Comparison of ENCODE assay signal across 9 cellular contexts in the genomic region with DNA sequence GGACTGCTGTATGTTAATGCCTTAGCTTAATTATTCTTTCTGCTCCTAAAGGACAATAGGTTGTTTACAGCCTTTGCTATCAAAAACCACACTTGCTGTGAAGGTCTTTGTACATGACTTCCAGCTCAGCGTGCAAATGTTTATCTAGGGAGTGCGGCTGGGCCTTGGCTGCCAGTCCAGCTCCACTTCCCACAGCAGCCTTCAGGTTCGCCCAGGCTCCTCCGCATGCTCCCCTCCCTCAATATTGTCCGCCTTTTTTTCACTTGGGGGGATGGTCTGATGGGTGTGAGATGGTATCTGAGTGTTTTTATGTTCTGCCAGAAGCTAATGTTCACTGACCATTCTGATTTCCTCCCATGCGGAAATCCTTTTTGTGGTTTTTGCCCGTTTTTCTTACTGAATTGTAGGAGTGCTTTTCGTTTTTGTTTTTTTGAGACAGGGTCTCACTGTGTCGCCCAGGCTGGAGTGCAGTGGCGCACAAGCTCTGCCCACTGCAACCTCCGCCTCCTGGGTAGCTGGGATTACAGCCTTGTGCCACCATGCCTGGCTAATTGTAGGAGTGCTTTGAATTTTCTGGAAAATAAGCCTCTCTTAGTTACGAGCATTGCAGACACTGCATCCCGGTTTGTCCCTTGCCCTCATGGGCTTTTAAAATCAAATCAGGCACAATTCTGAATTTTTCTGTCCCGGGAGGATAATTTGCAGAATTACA. TPM values are rescaled to one million over a fixed set of nuclear protein-coding genes. Genes with fewer than 3 reads are reported as not detected.
DNase-seq lines count a peak whose midpoint lies in the region; ATAC-seq and TF ChIP-seq lines count a peak whose summit lies in the region.
"Had no signal": no experiment of that assay in that cellular context is flagged by ENCODE, and none has a peak within 500 bp of the region (broad histone marks: within the 10 kb centered on the region; RNA-seq: fewer than 3 reads in every experiment).

No MANE protein-coding gene starts in this region.

- no peaks in the 10 kb centered on the region for H3K27me3 ChIP-seq in BLaER1

- peak overlapping the region; percentile 85 for H3K4me2 ChIP-seq in BLaER1

- H3K4me3 Mint-ChIP-seq in endothelial cell (ENCODE audit: unreplicated experiment) (peak overlapping the region; percentile 86), neural crest cell (peak overlapping the region; percentile 16)
- H3K4me3 Mint-ChIP-seq: CD4-positive, CD25-positive, alpha-beta regulatory T cell had no signal

- peak overlapping the region; percentile 33; the same call in 1 of the 2 replicates for H3K9ac ChIP-seq in BLaER1

- no peaks in the 10 kb centered on the region for H4K20me1 ChIP-seq in BLaER1

- H3K27ac Mint-ChIP-seq in endothelial cell (ENCODE audit: unreplicated experiment) (peak overlapping the region; percentile 99), neural crest cell (ENCODE audit: unreplicated experiment) (no peak overlapping the region)
- H3K27ac Mint-ChIP-seq: CD4-positive, CD25-positive, alpha-beta regulatory T cell had no signal

- H3K36me3 ChIP-seq in BLaER1 = no peaks in the 10 kb centered on the region

- peak; percentile 97 for DNase-seq in NCI-H748 (lab: John Stamatoyannopoulos, UW; ENCODE audit: unreplicated experiment)
- DNase-seq in endothelial cell (ENCODE audit: low spot score) = peak; percentile 42
- no peak for DNase-seq in neural crest cell (ENCODE audit: low read depth, low spot score)
- DNase-seq in NCI-H1930 (lab: John Stamatoyannopoulos, UW) = no peak
- DNase-seq in NCI-H1694 (lab: John Stamatoyannopoulos, UW) = no peak
- DNase-seq: CD4-positive, CD25-positive, alpha-beta regulatory T cell had no signal

- H3K27ac ChIP-seq in BLaER1 = 0 out of 2 replicates have a peak overlapping the region, but pooled peaks have one; percentile 0

- TF ChIP-seq CTCF in endothelial cell (IDR thresholded peaks at IDR 0.05; ENCODE audit: unreplicated experiment) = no peak
- TF ChIP-seq CTCF in neural crest cell (conservative IDR thresholded peaks at IDR 0.05) = no peak

- peaks cover 52% of the 10 kb centered on the region for H3K4me1 ChIP-seq in BLaER1

- peaks cover 11% of the 10 kb centered on the region for H3K27me3 Mint-ChIP-seq in endothelial cell (ENCODE audit: unreplicated experiment)
- H3K27me3 Mint-ChIP-seq in neural crest cell (ENCODE audit: low read depth) = no peaks in the 10 kb centered on the region
- H3K27me3 Mint-ChIP-seq: CD4-positive, CD25-positive, alpha-beta regulatory T cell had no signal

- peaks cover 7% of the 10 kb centered on the region for H3K9me3 ChIP-seq in BLaER1

- peaks cover 8% of the 10 kb centered on the region for H3K36me3 Mint-ChIP-seq in endothelial cell (ENCODE audit: low read depth, unreplicated experiment)
- peaks cover 10% of the 10 kb centered on the region for H3K36me3 Mint-ChIP-seq in neural crest cell (ENCODE audit: low read depth)
- H3K36me3 Mint-ChIP-seq: CD4-positive, CD25-positive, alpha-beta regulatory T cell had no signal

- H3K4me1 Mint-ChIP-seq in endothelial cell (ENCODE audit: unreplicated experiment) (peaks cover 75% of the 10 kb centered on the region), neural crest cell (peaks cover 82% of the 10 kb centered on the region)
- H3K4me1 Mint-ChIP-seq: CD4-positive, CD25-positive, alpha-beta regulatory T cell had no signal

- peak overlapping the region; percentile 7; the same call in 1 of the 2 replicates for H3K4me3 ChIP-seq in BLaER1

- H3K9me3 Mint-ChIP-seq in endothelial cell (ENCODE audit: unreplicated experiment) (no peaks in the 10 kb centered on the region), neural crest cell (no peaks in the 10 kb centered on the region)

- ATAC-seq in HG03280 (IDR thresholded peaks at IDR 0.05; ENCODE audit: unreplicated experiment) = no peak
- no peak for ATAC-seq in HG02610 (IDR thresholded peaks at IDR 0.05; ENCODE audit: unreplicated experiment)

RNA-seq across cellular contexts. Expression of a gene that starts 28.8 kb away (rescaled TPM):
- total RNA-seq in endothelial cell (ENCODE audit: unreplicated experiment) = 58.6 TPM
- total RNA-seq in neural crest cell = 32.1 and 37.1 TPM in 2 replicates

Comparison
In these comparisons a context has a peak if more than half of its experiments do, and no peak if none do; other contexts are left out.
1. DNase-seq: peak in NCI-H748 (single experiment) and endothelial cell (single experiment); none in neural crest cell (single experiment), NCI-H1930 (0 of 2) and NCI-H1694 (single experiment).